In genomic region chr5:52947208-52947607, GRCh38 we compare ENCODE assay signal across 3 cellular contexts.
TF ChIP-seq lines count a peak whose summit lies in the region.

No MANE protein-coding gene starts in this region.

TF ChIP-seq in A549, 52 proteins besides CTCF, POLR2A, EP300 and RAD21:
- TF ChIP-seq SMC3 (IDR thresholded peaks at IDR 0.05) (no peak), RCOR1 (IDR thresholded peaks at IDR 0.05; ENCODE audit: low read depth, low read length) (no peak), HOXA7 (CRISPR knock-in tag; IDR thresholded peaks at IDR 0.05) (no peak), CBX2 (IDR thresholded peaks at IDR 0.05; ENCODE audit: borderline replicate concordance, low read depth) (no peak), ESRRA (IDR thresholded peaks at IDR 0.05; ENCODE audit: borderline replicate concordance, low read length) (no peak), MYC (IDR thresholded peaks at IDR 0.05; ENCODE audit: borderline replicate concordance, low read length) (no peak), BCL3 (IDR thresholded peaks at IDR 0.05) (no peak), CBX8 (IDR thresholded peaks at IDR 0.05) (no peak), NFE2L2 (conservative IDR thresholded peaks at IDR 0.05; ENCODE audit: low read length) (no peak), GATA3 (IDR thresholded peaks at IDR 0.05; ENCODE audit: borderline replicate concordance) (no peak), ZFP36 (IDR thresholded peaks at IDR 0.05; ENCODE audit: borderline replicate concordance, partially characterized antibody) (no peak)

TF ChIP-seq in IMR-90, 13 proteins besides CTCF, POLR2A, EP300 and RAD21:
- TF ChIP-seq CHD1 (IDR thresholded peaks at IDR 0.05; ENCODE audit: low read depth, low read length) (no peak), CEBPB (IDR thresholded peaks at IDR 0.05; ENCODE audit: low read depth, low read length) (no peak), RFX5 (IDR thresholded peaks at IDR 0.05; ENCODE audit: low read depth, low read length) (no peak), MXI1 (IDR thresholded peaks at IDR 0.05; ENCODE audit: borderline replicate concordance, low read depth, low read length) (no peak), FOS (IDR thresholded peaks at IDR 0.05; ENCODE audit: low read depth, low read length) (no peak), BHLHE40 (IDR thresholded peaks at IDR 0.05; ENCODE audit: low read depth, low read length) (no peak), NFE2L2 (IDR thresholded peaks at IDR 0.05; ENCODE audit: low read depth, low read length) (no peak), USF2 (IDR thresholded peaks at IDR 0.05; ENCODE audit: low read depth, low read length) (no peak), MAZ (IDR thresholded peaks at IDR 0.05; ENCODE audit: borderline replicate concordance, low read depth, low read length) (no peak), SMC3 (IDR thresholded peaks at IDR 0.05; ENCODE audit: low read depth, low read length) (no peak), RCOR1 (IDR thresholded peaks at IDR 0.05; ENCODE audit: insufficient replicate concordance, low read length) (no peak)

TF ChIP-seq in GM23338, 12 proteins besides CTCF, POLR2A, EP300 and RAD21 (continued from another document):
- TF ChIP-seq ZNF331 (CRISPR knock-in tag; IDR thresholded peaks at IDR 0.05; ENCODE audit: low read depth) (no peak), NANOG (IDR thresholded peaks at IDR 0.05; ENCODE audit: borderline replicate concordance) (no peak), POLR2AphosphoS5 (IDR thresholded peaks at IDR 0.05; ENCODE audit: low read depth) (no peak), CREB1 (CRISPR knock-in tag; IDR thresholded peaks at IDR 0.05; ENCODE audit: low read depth) (no peak), REST (IDR thresholded peaks at IDR 0.05; ENCODE audit: unreplicated experiment) (no peak)
